8 cellular contexts compared by ENCODE assay signal in the genomic region with DNA sequence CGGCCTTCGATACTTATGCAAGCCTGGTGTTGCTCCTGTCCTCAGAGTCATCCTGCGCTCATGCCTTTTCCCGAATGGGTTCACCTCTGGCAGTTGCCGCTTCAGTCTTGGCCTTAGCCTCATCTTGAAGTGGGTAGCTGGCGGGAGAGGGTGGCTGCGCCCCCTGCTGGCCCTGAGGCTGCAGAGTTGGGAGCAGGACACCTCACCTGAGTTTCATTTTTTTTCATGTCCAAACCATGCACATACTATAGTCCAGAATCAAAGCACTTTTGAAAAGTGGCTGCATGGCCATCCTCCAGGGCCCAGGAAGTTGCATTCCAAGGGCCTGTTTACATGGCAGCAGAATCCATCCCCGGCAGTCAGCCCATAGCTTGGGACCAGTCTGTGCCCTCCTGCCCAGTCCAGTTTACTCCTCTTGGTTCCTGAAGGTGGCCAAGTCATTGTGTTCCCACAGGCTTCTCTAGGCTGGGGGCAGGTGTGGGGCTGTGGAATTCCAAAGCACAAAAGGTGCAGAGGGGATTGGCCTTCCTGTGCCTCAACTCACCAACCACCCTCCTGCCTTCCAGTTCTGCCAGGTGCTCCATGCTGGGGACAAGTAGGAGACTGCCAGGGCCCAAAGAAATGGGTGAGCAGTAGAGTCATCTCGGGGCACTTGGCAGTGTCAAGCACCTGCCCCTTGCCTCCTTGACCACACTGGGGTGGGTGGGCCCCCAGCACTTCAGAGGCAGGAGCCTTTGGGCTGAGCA. TPM values are rescaled to one million over a fixed set of nuclear protein-coding genes. Genes with fewer than 3 reads are reported as not detected.
A peak's percentile ranks its signal among the peaks of the same experiment; 100 is the strongest.
DNase-seq lines count a peak whose midpoint lies in the region; ATAC-seq and TF ChIP-seq lines count a peak whose summit lies in the region.

No MANE protein-coding gene starts in this region.

- H2AK9ac ChIP-seq in IMR-90 (replicated peaks; ENCODE audit: low read depth, low read length, poor library complexity): peak overlapping the region; percentile 48

- no peak overlapping the region for H3K4me3 Mint-ChIP-seq in natural killer cell

- H3K23ac ChIP-seq in IMR-90 (ENCODE audit: low read depth, low read length): no peak overlapping the region

- peak overlapping the region; percentile 17; the same call in 1 of the 2 replicates for H3K4ac ChIP-seq in IMR-90 (ENCODE audit: low read depth, low read length)

- H3K27ac Mint-ChIP-seq in natural killer cell: peak overlapping the region; percentile 74 to 75

- 27% methylated on average over 3 of the region's 9 CpGs; no CpG with 5 or more reads in 1 of the 2 experiments for WGBS in IMR-90 (ENCODE audit: extremely low coverage in 2 of 2, insufficient read length in 1 of 2), 2 experiments
- WGBS in esophagus squamous epithelium, 2 donors: 11 to 29% methylated on average over 5 of the region's 9 CpGs

- no peaks in the 10 kb centered on the region for H4K20me1 ChIP-seq in DOHH2 (ENCODE audit: control insufficient read depth, insufficient read depth, low read depth, low read length)
- peaks cover 18% of the 10 kb centered on the region; the same call in 1 of the 2 replicates for H4K20me1 ChIP-seq in IMR-90 (ENCODE audit: insufficient read depth, low read length)
- H4K20me1 ChIP-seq in PC-3 (ENCODE audit: low read length): no peaks in the 10 kb centered on the region

- H4K5ac ChIP-seq in IMR-90 (ENCODE audit: low read depth, low read length): no peak overlapping the region

- ATAC-seq in IMR-90 (ENCODE audit: low read depth) (peak; percentile 80), PC-3 (peak; percentile 75), natural killer cell (peak; percentile 67 to 90 (median 81)), GM18520 (IDR thresholded peaks at IDR 0.05; ENCODE audit: unreplicated experiment) (no peak)

- no peak overlapping the region for H2BK120ac ChIP-seq in IMR-90 (ENCODE audit: low read depth, low read length)

- peaks cover 6% of the 10 kb centered on the region; the same call in 1 of the 2 replicates for H3K4me1 ChIP-seq in DOHH2 (ENCODE audit: control insufficient read depth, low read length)
- H3K4me1 ChIP-seq in IMR-90 (ENCODE audit: control insufficient read depth, insufficient read depth, low read length): peaks cover 6% of the 10 kb centered on the region
- peaks cover 24% of the 10 kb centered on the region for H3K4me1 ChIP-seq in PC-3 (ENCODE audit: insufficient read depth, low read length)
- H3K4me1 ChIP-seq in esophagus squamous epithelium: peaks cover 4 to 75% (median 33%) of the 10 kb centered on the region in 3 donors

- H3K9me3 ChIP-seq in DOHH2 (ENCODE audit: control insufficient read depth, insufficient read depth, low read length) (no peaks in the 10 kb centered on the region), IMR-90 (ENCODE audit: control insufficient read depth, insufficient read depth, low read length) (no peaks in the 10 kb centered on the region), PC-3 (ENCODE audit: low read length) (no peaks in the 10 kb centered on the region), esophagus squamous epithelium (no peaks in the 10 kb centered on the region)

- H3K9me2 ChIP-seq in DOHH2 (replicated peaks; ENCODE audit: control insufficient read depth, low read length) (no peaks in the 10 kb centered on the region), PC-3 (replicated peaks; ENCODE audit: low read length) (no peaks in the 10 kb centered on the region)

- H3K4me2 ChIP-seq in DOHH2 (ENCODE audit: low read length): no peak overlapping the region
- H3K4me2 ChIP-seq in IMR-90 (ENCODE audit: low read depth, low read length): no peak overlapping the region
- no peak overlapping the region for H3K4me2 ChIP-seq in PC-3 (ENCODE audit: low read length)

- H3K4me1 Mint-ChIP-seq in natural killer cell: peaks cover 16 to 19% of the 10 kb centered on the region in 2 donors

- H3K9ac ChIP-seq in IMR-90 (ENCODE audit: low read depth, low read length): no peak overlapping the region
- H3K9ac ChIP-seq in PC-3 (ENCODE audit: low read length): no peak overlapping the region

- H3K27ac ChIP-seq in DOHH2 (ENCODE audit: low read depth, low read length) (no peak overlapping the region), IMR-90 (ENCODE audit: insufficient read depth, low read length) (no peak overlapping the region), PC-3 (ENCODE audit: low read length) (no peak overlapping the region), esophagus squamous epithelium (peak overlapping the region in 3 of 4 donors; percentile 36 to 46 (median 37))

- TF ChIP-seq RAD21 in IMR-90 (IDR thresholded peaks at IDR 0.05; ENCODE audit: low read length): peak; percentile 90

- in situ Hi-C loops in IMR-90 (cut with MboI; ENCODE audit: low sequenced_read_pairs): no loop called here

- H2AK5ac ChIP-seq in IMR-90 (ENCODE audit: low read depth, low read length): no peak overlapping the region

- H3K9me1 ChIP-seq in IMR-90 (ENCODE audit: insufficient read depth, low read length): no peaks in the 10 kb centered on the region; the same call in 1 of the 2 replicates

- H2AFZ ChIP-seq in IMR-90 (replicated peaks; ENCODE audit: low read length, poor library complexity) (peak overlapping the region; percentile 74), PC-3 (ENCODE audit: low read length) (no peak overlapping the region)

- POLR2A ChIA-PET in IMR-90 (lab: Charles Lee; ENCODE audit: unreplicated experiment) (interaction anchor here (0.5 kb wide), 1 partner anchor 27 kb away, joined by 3 read pairs; no protein-coding TSS in a partner anchor), PC-3 (lab: Charles Lee; ENCODE audit: unreplicated experiment) (interaction anchor here (0.6 kb wide), 1 partner anchor 15 kb away, joined by 3 read pairs; no protein-coding TSS in a partner anchor)

- no peaks in the 10 kb centered on the region for H3K9me3 Mint-ChIP-seq in natural killer cell

- H3K79me2 ChIP-seq in DOHH2 (ENCODE audit: control insufficient read depth, low read length) (no peaks in the 10 kb centered on the region), PC-3 (ENCODE audit: low read length) (no peaks in the 10 kb centered on the region)

- BruUV-seq in IMR-90 (replicated peaks; lab: Mats Ljungman, UMichigan) (TSS peak; percentile 51), PC-3 (replicated peaks; lab: Mats Ljungman, UMichigan) (TSS peak; percentile 27)

- no peak overlapping the region; the same call in 1 of the 2 replicates for H2BK20ac ChIP-seq in IMR-90 (ENCODE audit: low read depth, low read length)

- H3K56ac ChIP-seq in IMR-90 (ENCODE audit: extremely low read depth, insufficient read depth, low read length): no peak overlapping the region

- CTCF ChIA-PET in IMR-90 (lab: Yijun Ruan, JAX): interaction anchor here (0.9 to 5.7 kb wide), 6 partner anchors 8 to 70 kb away, joined by 4 to 52 read pairs (median 6); no protein-coding TSS in a partner anchor
- CTCF ChIA-PET in PC-3 (lab: Charles Lee): interaction anchor here (0.6 to 4.1 kb wide), 3 partner anchors 59 to 237 kb away, joined by 3 to 43 read pairs (median 7); no protein-coding TSS in a partner anchor

- dilution Hi-C loops in IMR-90 (cut with HindIII; ENCODE audit: low sequenced_read_pairs, unreplicated experiment): no loop called here

- H4K91ac ChIP-seq in IMR-90 (ENCODE audit: insufficient read depth, low read depth, low read length): no peak overlapping the region

- intact Hi-C loops in IMR-90 (cut with micrococcal nuclease) (loop anchor here (1.0 to 2.0 kb wide), 3 partner anchors 61 to 372 kb away; no protein-coding TSS in a partner anchor), PC-3 (cut with micrococcal nuclease) (loop anchor here (1.0 kb wide), 1 partner anchor 61 kb away; no protein-coding TSS in a partner anchor), esophagus squamous epithelium (cut with DNase I) (loop anchor here (5.0 kb wide), 1 partner anchor 61 kb away; no protein-coding TSS in a partner anchor), natural killer cell (cut with micrococcal nuclease) (loop anchor here (1.0 kb wide), 2 partner anchors 61 to 253 kb away; no protein-coding TSS in a partner anchor)

- H3K36me3 ChIP-seq in DOHH2 (ENCODE audit: control insufficient read depth, low read length) (peaks cover 39% of the 10 kb centered on the region), IMR-90 (ENCODE audit: control insufficient read depth, insufficient read depth, low read length) (peaks cover 40% of the 10 kb centered on the region), PC-3 (ENCODE audit: low read depth, low read length) (peaks cover 24% of the 10 kb centered on the region; the same call in 1 of the 2 replicates), esophagus squamous epithelium (peaks cover 13 to 99% (median 36%) of the 10 kb centered on the region in 3 donors)

- no peak overlapping the region for H2BK5ac ChIP-seq in IMR-90 (ENCODE audit: low read depth, low read length, poor library complexity, severe bottlenecking)

- peak; percentile 74 for DNase-seq in IMR-90
- peak; percentile 87 for DNase-seq in PC-3
- DNase-seq in activated T-cell treated with anti-CD3 and anti-CD28 coated beads, Interleukin-2, amount 50 U/mL, for 1 hour: peak; percentile 79
- no peak for DNase-seq in esophagus squamous epithelium (lab: John Stamatoyannopoulos, UW)
- DNase-seq in natural killer cell: peak; percentile 70
- peak; percentile 47 to 80 (median 62) for DNase-seq in stimulated activated naive CD4-positive, alpha-beta T cell (lab: John Stamatoyannopoulos, UW)

- no peak overlapping the region for H2BK15ac ChIP-seq in IMR-90 (ENCODE audit: low read depth, low read length)

- TF ChIP-seq CTCF in DOHH2 (IDR thresholded peaks at IDR 0.05; ENCODE audit: low read depth, low read length, poor library complexity, severe bottlenecking): peak; percentile 96
- peak; percentile 93 for TF ChIP-seq CTCF in IMR-90 (conservative IDR thresholded peaks at IDR 0.05; ENCODE audit: low read depth, low read length)
- TF ChIP-seq CTCF in PC-3 (conservative IDR thresholded peaks at IDR 0.05; ENCODE audit: low read depth, low read length): peak; percentile 97
- TF ChIP-seq CTCF in esophagus squamous epithelium (IDR thresholded peaks at IDR 0.05): peak; percentile 85 to 96 (median 92)
- peak; percentile 75 for TF ChIP-seq CTCF in natural killer cell (IDR thresholded peaks at IDR 0.05)

- H3K18ac ChIP-seq in IMR-90 (ENCODE audit: low read depth, low read length): no peak overlapping the region

- no peaks in the 10 kb centered on the region for H3K27me3 ChIP-seq in DOHH2 (ENCODE audit: control insufficient read depth, low read length)
- H3K27me3 ChIP-seq in IMR-90 (ENCODE audit: control insufficient read depth, insufficient read depth, low read length): no peaks in the 10 kb centered on the region
- H3K27me3 ChIP-seq in PC-3 (ENCODE audit: low read length): no peaks in the 10 kb centered on the region
- no peaks in the 10 kb centered on the region for H3K27me3 ChIP-seq in esophagus squamous epithelium

- 0 out of 2 replicates have a peak, but pooled peaks have one; percentile 23 for TF ChIP-seq POLR2A in IMR-90 (IDR thresholded peaks at IDR 0.05; ENCODE audit: low read depth, low read length)
- no peak for TF ChIP-seq POLR2A in esophagus squamous epithelium (IDR thresholded peaks at IDR 0.05)

- H3F3A ChIP-seq in DOHH2 (ENCODE audit: control insufficient read depth, insufficient read depth): peaks cover 8% of the 10 kb centered on the region; the same call in 1 of the 2 replicates
- no peaks in the 10 kb centered on the region for H3F3A ChIP-seq in PC-3 (ENCODE audit: low read length, unreplicated experiment)

- H3K79me1 ChIP-seq in IMR-90 (ENCODE audit: low read depth in 1 of 2, low read length in 2 of 2): peaks cover 0 to 14% of the 10 kb centered on the region in 2 experiments; a peak in 2 of 4 replicates

- no peak overlapping the region for H4K8ac ChIP-seq in IMR-90 (ENCODE audit: low read depth in 2 of 2, low read length in 2 of 2)

- no peak overlapping the region for H3K14ac ChIP-seq in IMR-90 (replicated peaks; ENCODE audit: low read depth, low read length)

- H3K27me3 Mint-ChIP-seq in natural killer cell (ENCODE audit: low read depth in 2 of 2): no peaks in the 10 kb centered on the region

- no peak overlapping the region for H3K4me3 ChIP-seq in DOHH2 (ENCODE audit: low read length)
- no peak overlapping the region for H3K4me3 ChIP-seq in IMR-90 (ENCODE audit: insufficient read depth, low read depth, low read length)
- no peak overlapping the region for H3K4me3 ChIP-seq in PC-3 (ENCODE audit: low read length)
- no peak overlapping the region for H3K4me3 ChIP-seq in esophagus squamous epithelium

- H3K36me3 Mint-ChIP-seq in natural killer cell: no peaks in the 10 kb centered on the region

RNA-seq across cellular contexts. Expression of a gene that starts 44.0 kb away (rescaled TPM):
- total RNA-seq in IMR-90 (2012; rRNA removed) (149 and 166 TPM in 2 replicates), PC-3 (2014; rRNA removed) (108 and 115 TPM in 2 replicates), esophagus squamous epithelium (10 to 100 TPM; 46.7 to 92.0 (median 62.3) TPM), natural killer cell (100 to 1,000 TPM; 163 to 223 (median 197) TPM)
- polyA plus RNA-seq in IMR-90 (2012; rRNA removed): 62.3 and 100 TPM in 2 replicates
- 44.6 and 66.2 TPM in 2 replicates for polyA plus RNA-seq in IMR-90 (2012; cell fraction: cytosol; rRNA removed)
- polyA plus RNA-seq in IMR-90 (2012; cell fraction: nucleus; rRNA removed; ENCODE audit: low replicate concordance): 61.1 and 163 TPM in 2 replicates

RNA-seq across cellular contexts. Expression of a gene that starts 44.3 kb away (rescaled TPM):
- total RNA-seq in IMR-90 (2012; rRNA removed) (20.3 and 25.8 TPM in 2 replicates), PC-3 (2014; rRNA removed) (13.2 and 13.8 TPM in 2 replicates), esophagus squamous epithelium (10 to 100 TPM in 2 of 4 donors, 1 to 10 TPM in 2; 6.5 to 20.0 (median 11.9) TPM), natural killer cell (100 to 1,000 TPM in 1 of 3 donors, 10 to 100 TPM in 2; 84.5 to 114 (median 85.5) TPM)
- 12.6 and 13.9 TPM in 2 replicates for polyA plus RNA-seq in IMR-90 (2012; rRNA removed)
- polyA plus RNA-seq in IMR-90 (2012; cell fraction: cytosol; rRNA removed): 2.6 and 4.5 TPM in 2 replicates
- polyA plus RNA-seq in IMR-90 (2012; cell fraction: nucleus; rRNA removed; ENCODE audit: low replicate concordance): 8.9 and 48.4 TPM in 2 replicates

Comparison
In these comparisons a context has a peak if more than half of its experiments do, and no peak if none do; other contexts are left out.
1. H3K27ac ChIP-seq: peak in esophagus squamous epithelium (3 of 4); none in DOHH2 (single experiment), IMR-90 (single experiment) and PC-3 (single experiment).
2. Peak in every context shown above with its lines, with median percentiles within 50 percentile points of each other: CTCF ChIP-seq.